9 cellular contexts compared by ENCODE assay signal in the genomic region with DNA sequence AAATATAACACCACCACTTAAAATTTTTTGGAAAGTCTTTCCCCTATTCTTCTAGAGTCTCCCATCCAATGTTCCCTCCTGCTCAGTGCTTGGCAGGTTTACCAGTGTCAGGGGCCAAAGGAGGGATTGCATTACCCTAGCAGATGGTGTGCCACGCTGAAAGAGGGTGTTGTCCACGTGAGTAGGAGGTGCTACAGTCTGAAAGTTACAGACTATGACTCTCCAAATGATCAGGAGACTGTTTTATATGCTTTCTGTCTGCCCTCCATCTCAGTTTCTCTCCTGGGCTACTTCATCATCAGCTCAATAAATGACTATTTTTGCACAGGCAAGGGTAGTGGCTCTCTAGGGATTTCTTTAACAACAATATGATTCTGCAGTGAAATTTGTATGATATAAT. TPM values are rescaled to one million over a fixed set of nuclear protein-coding genes. Genes with fewer than 3 reads are reported as not detected.
DNase-seq lines count a peak whose midpoint lies in the region; ATAC-seq and TF ChIP-seq lines count a peak whose summit lies in the region.
"Had no signal": no experiment of that assay in that cellular context is flagged by ENCODE, and none has a peak within 500 bp of the region (broad histone marks: within the 10 kb centered on the region; RNA-seq: fewer than 3 reads in every experiment).

No MANE protein-coding gene starts in this region.

- no peaks in the 10 kb centered on the region for H3K9me3 ChIP-seq in Panc1 (ENCODE audit: control insufficient read depth, insufficient read depth, low read depth, low read length)
- H3K9me3 ChIP-seq in gastrocnemius medialis = no peaks in the 10 kb centered on the region

- ATAC-seq in Panc1 (no peak), gastrocnemius medialis (peak; percentile 93 to 96)

- H3K4me1 ChIP-seq in Panc1 (ENCODE audit: control insufficient read depth, insufficient read depth, low read length) = 0 out of 2 replicates have a peak, but pooled peaks cover 3% of the 10 kb centered on the region
- peaks cover 27 to 36% of the 10 kb centered on the region in 2 donors for H3K4me1 ChIP-seq in gastrocnemius medialis

- DNase-seq in HCEC 1CT = peak; percentile 41
- DNase-seq in Panc1 (ENCODE audit: low read depth, low spot score) = no peak
- peak; percentile 80 for DNase-seq in fibroblast of mammary gland (ENCODE audit: low read depth)
- peak; percentile 88 to 93 for DNase-seq in gastrocnemius medialis
- no peak for DNase-seq in stimulated activated CD4-positive, alpha-beta T cell treated with anti-CD3 and anti-CD28 coated beads, Interleukin-4, amount 100 ng/mL, for 24 hours
- no peak for DNase-seq in SHP77 treated with DMSO at 0.1 percent for 48 hours (lab: John Stamatoyannopoulos, UW)
- DNase-seq in NCI-H526 (lab: John Stamatoyannopoulos, UW) = no peak
- DNase-seq in glomerular visceral epithelial cell (ENCODE audit: extremely low spot score) = no peak
- DNase-seq: cortex of kidney had no signal

- H3K36me3 ChIP-seq in Panc1 (ENCODE audit: control insufficient read depth, insufficient read depth, low read length) (peaks cover 4% of the 10 kb centered on the region), gastrocnemius medialis (peaks cover 0 to 10% of the 10 kb centered on the region in 2 donors)

- CTCF ChIA-PET in Panc1 (lab: Charles Lee) = no interaction called here

- in situ Hi-C loops in Panc1 (cut with HindIII; ENCODE audit: low pct_unique_long_range_greater_than_20kb, low sequenced_read_pairs) = no loop called here
- in situ Hi-C loops in gastrocnemius medialis (cut with MboI; ENCODE audit: low sequenced_read_pairs in 4 of 4) = no loop called here

- BruUV-seq in Panc1 (replicated peaks; lab: Mats Ljungman, UMichigan) = no TSS peak

- H3K27me3 ChIP-seq in Panc1 (ENCODE audit: control insufficient read depth, insufficient read depth, low read length) (no peaks in the 10 kb centered on the region), gastrocnemius medialis (no peaks in the 10 kb centered on the region)

- H3K27ac ChIP-seq in Panc1 (ENCODE audit: low read length) = peak overlapping the region; percentile 52; the same call in 1 of the 2 replicates
- H3K27ac ChIP-seq in gastrocnemius medialis = peak overlapping the region; percentile 85 to 94 (median 90)

- TF ChIP-seq POLR2A in gastrocnemius medialis (IDR thresholded peaks at IDR 0.05) = peak; percentile 16 to 34

- TF ChIP-seq CTCF in Panc1 (IDR thresholded peaks at IDR 0.05) (no peak), fibroblast of mammary gland (conservative IDR thresholded peaks at IDR 0.05; ENCODE audit: control insufficient read depth, insufficient read depth, low read depth, low read length) (no peak), gastrocnemius medialis (IDR thresholded peaks at IDR 0.05 in 4 of 5, conservative IDR thresholded peaks at IDR 0.05 in 1 of 5) (no peak)

- intact Hi-C loops in Panc1 (cut with micrococcal nuclease; ENCODE audit: unreplicated experiment) (no loop called here), gastrocnemius medialis (cut with DNase I; ENCODE audit: low total_unique reads) (loop anchor here (2.0 to 5.0 kb wide), 3 partner anchors 17 to 486 kb away; a partner anchor contains a TSS)

- POLR2A ChIA-PET in Panc1 (lab: Charles Lee) = no interaction called here

- H3K4me3 ChIP-seq in Panc1 (ENCODE audit: low read depth in 2 of 2, low read length in 2 of 2) = no peak overlapping the region
- H3K4me3 ChIP-seq in fibroblast of mammary gland (ENCODE audit: control insufficient read depth, low read depth, low read length) = no peak overlapping the region
- H3K4me3 ChIP-seq in gastrocnemius medialis = no peak overlapping the region

RNA-seq across cellular contexts. Expression of a gene that starts 31.3 kb away (rescaled TPM):
- total RNA-seq in Panc1 (2021; ENCODE audit: unreplicated experiment) (not detected), gastrocnemius medialis (10 to 100 TPM in 1 of 4 donors, 1 to 10 TPM in 2, under 1 TPM in 1; 0.56 to 30.7 (median 3.3) TPM)
- not detected for polyA plus RNA-seq in Panc1 (2012; ENCODE audit: insufficient read length)

RNA-seq across cellular contexts. Expression of a gene that starts 58.2 kb away (rescaled TPM):
- 93.1 TPM for total RNA-seq in Panc1 (2021; ENCODE audit: unreplicated experiment)
- polyA plus RNA-seq in Panc1 (2012; ENCODE audit: insufficient read length) = 67.5 TPM
- total RNA-seq in gastrocnemius medialis = 10 to 100 TPM; 26.5 to 44.4 (median 40.3) TPM

Comparison
In these comparisons a context has a peak if more than half of its experiments do, and no peak if none do; other contexts are left out.
1. DNase-seq: peak in HCEC 1CT (single experiment), fibroblast of mammary gland (single experiment) and gastrocnemius medialis (2 of 2); none in Panc1 (single experiment), stimulated activated CD4-positive, alpha-beta T cell treated with anti-CD3 and anti-CD28 coated beads, Interleukin-4, amount 100 ng/mL, for 24 hours (single experiment), SHP77 treated with DMSO at 0.1 percent for 48 hours (single experiment), NCI-H526 (0 of 2) and glomerular visceral epithelial cell (single experiment).